In genomic region chr1:162560303-162561036, GRCh38 we compare ENCODE assay signal across 8 cellular contexts. TPM values are rescaled to one million over a fixed set of nuclear protein-coding genes. Genes with fewer than 3 reads are reported as not detected.
DNase-seq lines count a peak whose midpoint lies in the region; ATAC-seq and TF ChIP-seq lines count a peak whose summit lies in the region.

No MANE protein-coding gene starts in this region.

- peak overlapping the region; percentile 92 for H3K4me3 ChIP-seq in Loucy (ENCODE audit: low read length, poor library complexity, severe bottlenecking)
- peak overlapping the region; percentile 88 for H3K4me3 ChIP-seq in choroid plexus epithelial cell (ENCODE audit: low read depth, low read length)

- peaks cover 33% of the 10 kb centered on the region for H3K4me1 ChIP-seq in Loucy (ENCODE audit: insufficient read depth, low read length, poor library complexity, severe bottlenecking)

- peaks cover 38% of the 10 kb centered on the region for H3K79me2 ChIP-seq in Loucy (ENCODE audit: insufficient read depth, low read length)

- H3K9me3 Mint-ChIP-seq in mesothelial cell of epicardium, result no peaks in the 10 kb centered on the region

- peaks cover 21% of the 10 kb centered on the region for H3K4me1 Mint-ChIP-seq in mesothelial cell of epicardium

- H3K9me3 ChIP-seq in Loucy (ENCODE audit: insufficient read depth, low read depth, low read length), result no peaks in the 10 kb centered on the region

- no peaks in the 10 kb centered on the region for H3K27me3 Mint-ChIP-seq in mesothelial cell of epicardium (ENCODE audit: low read depth)

- H3K9ac ChIP-seq in Loucy (ENCODE audit: low read depth, low read length, poor library complexity, severe bottlenecking), result peak overlapping the region; percentile 80

- TF ChIP-seq CTCF in C4-2B (conservative IDR thresholded peaks at IDR 0.05) (no peak), Loucy (conservative IDR thresholded peaks at IDR 0.05; ENCODE audit: low read length) (no peak), choroid plexus epithelial cell (conservative IDR thresholded peaks at IDR 0.05; ENCODE audit: low read depth, low read length) (no peak), mesothelial cell of epicardium (IDR thresholded peaks at IDR 0.05; ENCODE audit: unreplicated experiment) (no peak)

- H3F3A ChIP-seq in Loucy (ENCODE audit: low read depth), result no peaks in the 10 kb centered on the region

- H3K36me3 Mint-ChIP-seq in mesothelial cell of epicardium, result no peaks in the 10 kb centered on the region

- H3K27ac Mint-ChIP-seq in mesothelial cell of epicardium, result peak overlapping the region; percentile 96

- H3K4me2 ChIP-seq in Loucy (ENCODE audit: low read depth, low read length, poor library complexity, severe bottlenecking), result peak overlapping the region; percentile 72

- peaks cover 21% of the 10 kb centered on the region for H4K20me1 ChIP-seq in Loucy (ENCODE audit: insufficient read depth, low read length, poor library complexity, severe bottlenecking)

- no peaks in the 10 kb centered on the region for H3K9me2 ChIP-seq in Loucy (replicated peaks; ENCODE audit: low read depth, low read length)

- ATAC-seq in GM19467 (IDR thresholded peaks at IDR 0.05; ENCODE audit: unreplicated experiment) (no peak), HG02884 (IDR thresholded peaks at IDR 0.05; ENCODE audit: unreplicated experiment) (no peak)

- DNase-seq in choroid plexus epithelial cell (ENCODE audit: low read depth) (no peak), mesothelial cell of epicardium (ENCODE audit: low spot score in 2 of 2, unreplicated experiment in 2 of 2) (no peak), Ammon's horn (ENCODE audit: low spot score) (no peak)
- DNase-seq in activated effector memory CD4-positive, alpha-beta T cell treated with anti-CD3 and anti-CD28 coated beads, Interleukin-2, amount 50 U/mL, for 16 hours, result no peak

- H3K27ac ChIP-seq in C4-2B, result peak overlapping the region; percentile 98

- H3K36me3 ChIP-seq in Loucy (ENCODE audit: insufficient read depth, low read length), result no peaks in the 10 kb centered on the region

- H3K4me3 Mint-ChIP-seq in mesothelial cell of epicardium, result peak overlapping the region; percentile 91

- H3K27me3 ChIP-seq in Loucy (ENCODE audit: insufficient read depth, low read length, poor library complexity, severe bottlenecking), result no peaks in the 10 kb centered on the region

- peak overlapping the region; percentile 98 for H2AFZ ChIP-seq in Loucy (ENCODE audit: low read length)

RNA-seq across cellular contexts. Expression of gene UAP1, which starts 1.1 kb away (rescaled TPM):
- total RNA-seq in mesothelial cell of epicardium, result 29.4 to 31.0 TPM (median 30.4 TPM) in 3 replicates
